In the genomic region with DNA sequence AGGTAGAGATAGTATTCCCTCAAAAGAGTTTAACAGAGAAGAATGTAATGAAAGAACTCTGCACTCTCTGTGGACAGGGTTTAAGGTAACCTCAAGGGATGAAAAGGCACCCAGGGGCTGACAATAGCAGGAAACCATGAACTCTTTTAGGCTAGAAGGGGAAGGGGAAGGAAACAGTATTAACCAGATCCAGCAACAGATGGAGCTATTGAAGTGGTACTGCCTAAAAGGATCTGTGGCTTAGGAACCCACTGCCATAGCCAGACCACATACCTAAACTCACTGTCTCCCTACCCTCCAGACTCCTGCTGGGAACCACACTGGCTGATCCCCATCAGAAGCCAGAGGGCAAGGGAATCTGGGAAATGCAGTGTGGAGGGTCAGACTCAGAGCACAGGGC, we compare ENCODE assay signal across 1 cellular context.
TF ChIP-seq lines count a peak whose summit lies in the region.

No MANE protein-coding gene starts in this region.

TF ChIP-seq in HepG2, 621 proteins besides CTCF, POLR2A, EP300 and RAD21:
- TF ChIP-seq GABPA (IDR thresholded peaks at IDR 0.05; ENCODE audit: low read depth, low read length) (no peak), GABPA (CRISPR knock-in tag; IDR thresholded peaks at IDR 0.05; ENCODE audit: low read depth) (no peak), DNMT3B (CRISPR knock-in tag; conservative IDR thresholded peaks at IDR 0.05) (no peak), ZNF629 (CRISPR knock-in tag; conservative IDR thresholded peaks at IDR 0.05) (no peak), HMG20B (CRISPR knock-in tag; conservative IDR thresholded peaks at IDR 0.05) (no peak), SRSF1 (optimal IDR thresholded peaks at IDR 0.05; ENCODE audit: low read depth, low read length) (no peak), SATB2 (CRISPR knock-in tag; IDR thresholded peaks at IDR 0.05) (no peak), SYNCRIP (IDR thresholded peaks at IDR 0.05; ENCODE audit: insufficient read depth, low read depth, low read length) (no peak), ZNF772 (CRISPR knock-in tag; IDR thresholded peaks at IDR 0.05) (no peak), ZMAT3 (CRISPR knock-in tag; conservative IDR thresholded peaks at IDR 0.05) (no peak), SRY (CRISPR knock-in tag; IDR thresholded peaks at IDR 0.05) (no peak), HNF4A (CRISPR knock-in tag; IDR thresholded peaks at IDR 0.05) (no peak), ONECUT2 (CRISPR knock-in tag; IDR thresholded peaks at IDR 0.05) (no peak), MTF1 (CRISPR knock-in tag; IDR thresholded peaks at IDR 0.05) (no peak), JUNB (CRISPR knock-in tag; IDR thresholded peaks at IDR 0.05; ENCODE audit: borderline replicate concordance) (no peak), ZNF558 (CRISPR knock-in tag; IDR thresholded peaks at IDR 0.05; ENCODE audit: borderline replicate concordance) (no peak)
- TF ChIP-seq, protein P1, sequence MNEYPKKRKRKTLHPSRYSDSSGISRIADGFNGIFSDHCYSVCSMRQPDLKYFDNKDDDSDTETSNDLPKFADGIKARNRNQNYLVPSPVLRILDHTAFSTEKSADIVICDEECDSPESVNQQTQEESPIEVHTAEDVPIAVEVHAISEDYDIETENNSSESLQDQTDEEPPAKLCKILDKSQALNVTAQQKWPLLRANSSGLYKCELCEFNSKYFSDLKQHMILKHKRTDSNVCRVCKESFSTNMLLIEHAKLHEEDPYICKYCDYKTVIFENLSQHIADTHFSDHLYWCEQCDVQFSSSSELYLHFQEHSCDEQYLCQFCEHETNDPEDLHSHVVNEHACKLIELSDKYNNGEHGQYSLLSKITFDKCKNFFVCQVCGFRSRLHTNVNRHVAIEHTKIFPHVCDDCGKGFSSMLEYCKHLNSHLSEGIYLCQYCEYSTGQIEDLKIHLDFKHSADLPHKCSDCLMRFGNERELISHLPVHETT (CRISPR knock-in tag; conservative IDR thresholded peaks at IDR 0.05), result no peak
- TF ChIP-seq, protein P2, sequence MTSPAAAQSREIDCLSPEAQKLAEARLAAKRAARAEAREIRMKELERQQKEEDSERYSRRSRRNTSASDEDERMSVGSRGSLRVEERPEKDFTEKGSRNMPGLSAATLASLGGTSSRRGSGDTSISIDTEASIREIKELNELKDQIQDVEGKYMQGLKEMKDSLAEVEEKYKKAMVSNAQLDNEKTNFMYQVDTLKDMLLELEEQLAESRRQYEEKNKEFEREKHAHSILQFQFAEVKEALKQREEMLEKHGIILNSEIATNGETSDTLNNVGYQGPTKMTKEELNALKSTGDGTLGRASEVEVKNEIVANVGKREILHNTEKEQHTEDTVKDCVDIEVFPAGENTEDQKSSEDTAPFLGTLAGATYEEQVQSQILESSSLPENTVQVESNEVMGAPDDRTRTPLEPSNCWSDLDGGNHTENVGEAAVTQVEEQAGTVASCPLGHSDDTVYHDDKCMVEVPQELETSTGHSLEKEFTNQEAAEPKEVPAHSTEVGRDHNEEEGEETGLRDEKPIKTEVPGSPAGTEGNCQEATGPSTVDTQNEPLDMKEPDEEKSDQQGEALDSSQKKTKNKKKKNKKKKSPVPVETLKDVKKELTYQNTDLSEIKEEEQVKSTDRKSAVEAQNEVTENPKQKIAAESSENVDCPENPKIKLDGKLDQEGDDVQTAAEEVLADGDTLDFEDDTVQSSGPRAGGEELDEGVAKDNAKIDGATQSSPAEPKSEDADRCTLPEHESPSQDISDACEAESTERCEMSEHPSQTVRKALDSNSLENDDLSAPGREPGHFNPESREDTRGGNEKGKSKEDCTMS (CRISPR knock-in tag; conservative IDR thresholded peaks at IDR 0.05), result no peak
- TF ChIP-seq, protein P3, sequence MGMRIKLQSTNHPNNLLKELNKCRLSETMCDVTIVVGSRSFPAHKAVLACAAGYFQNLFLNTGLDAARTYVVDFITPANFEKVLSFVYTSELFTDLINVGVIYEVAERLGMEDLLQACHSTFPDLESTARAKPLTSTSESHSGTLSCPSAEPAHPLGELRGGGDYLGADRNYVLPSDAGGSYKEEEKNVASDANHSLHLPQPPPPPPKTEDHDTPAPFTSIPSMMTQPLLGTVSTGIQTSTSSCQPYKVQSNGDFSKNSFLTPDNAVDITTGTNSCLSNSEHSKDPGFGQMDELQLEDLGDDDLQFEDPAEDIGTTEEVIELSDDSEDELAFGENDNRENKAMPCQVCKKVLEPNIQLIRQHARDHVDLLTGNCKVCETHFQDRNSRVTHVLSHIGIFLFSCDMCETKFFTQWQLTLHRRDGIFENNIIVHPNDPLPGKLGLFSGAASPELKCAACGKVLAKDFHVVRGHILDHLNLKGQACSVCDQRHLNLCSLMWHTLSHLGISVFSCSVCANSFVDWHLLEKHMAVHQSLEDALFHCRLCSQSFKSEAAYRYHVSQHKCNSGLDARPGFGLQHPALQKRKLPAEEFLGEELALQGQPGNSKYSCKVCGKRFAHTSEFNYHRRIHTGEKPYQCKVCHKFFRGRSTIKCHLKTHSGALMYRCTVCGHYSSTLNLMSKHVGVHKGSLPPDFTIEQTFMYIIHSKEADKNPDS (CRISPR knock-in tag; IDR thresholded peaks at IDR 0.05), result no peak
- TF ChIP-seq, protein P4, sequence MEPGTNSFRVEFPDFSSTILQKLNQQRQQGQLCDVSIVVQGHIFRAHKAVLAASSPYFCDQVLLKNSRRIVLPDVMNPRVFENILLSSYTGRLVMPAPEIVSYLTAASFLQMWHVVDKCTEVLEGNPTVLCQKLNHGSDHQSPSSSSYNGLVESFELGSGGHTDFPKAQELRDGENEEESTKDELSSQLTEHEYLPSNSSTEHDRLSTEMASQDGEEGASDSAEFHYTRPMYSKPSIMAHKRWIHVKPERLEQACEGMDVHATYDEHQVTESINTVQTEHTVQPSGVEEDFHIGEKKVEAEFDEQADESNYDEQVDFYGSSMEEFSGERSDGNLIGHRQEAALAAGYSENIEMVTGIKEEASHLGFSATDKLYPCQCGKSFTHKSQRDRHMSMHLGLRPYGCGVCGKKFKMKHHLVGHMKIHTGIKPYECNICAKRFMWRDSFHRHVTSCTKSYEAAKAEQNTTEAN (CRISPR knock-in tag; conservative IDR thresholded peaks at IDR 0.05), result no peak
- TF ChIP-seq, protein P5, sequence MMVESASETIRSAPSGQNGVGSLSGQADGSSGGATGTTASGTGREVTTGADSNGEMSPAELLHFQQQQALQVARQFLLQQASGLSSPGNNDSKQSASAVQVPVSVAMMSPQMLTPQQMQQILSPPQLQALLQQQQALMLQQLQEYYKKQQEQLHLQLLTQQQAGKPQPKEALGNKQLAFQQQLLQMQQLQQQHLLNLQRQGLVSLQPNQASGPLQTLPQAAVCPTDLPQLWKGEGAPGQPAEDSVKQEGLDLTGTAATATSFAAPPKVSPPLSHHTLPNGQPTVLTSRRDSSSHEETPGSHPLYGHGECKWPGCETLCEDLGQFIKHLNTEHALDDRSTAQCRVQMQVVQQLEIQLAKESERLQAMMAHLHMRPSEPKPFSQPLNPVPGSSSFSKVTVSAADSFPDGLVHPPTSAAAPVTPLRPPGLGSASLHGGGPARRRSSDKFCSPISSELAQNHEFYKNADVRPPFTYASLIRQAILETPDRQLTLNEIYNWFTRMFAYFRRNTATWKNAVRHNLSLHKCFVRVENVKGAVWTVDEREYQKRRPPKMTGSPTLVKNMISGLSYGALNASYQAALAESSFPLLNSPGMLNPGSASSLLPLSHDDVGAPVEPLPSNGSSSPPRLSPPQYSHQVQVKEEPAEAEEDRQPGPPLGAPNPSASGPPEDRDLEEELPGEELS (CRISPR knock-in tag; IDR thresholded peaks at IDR 0.05), result no peak
TF ChIP-seq in HepG2: peak in this region for 0.
